Comparison of ENCODE assay signal across 15 cellular contexts in the genomic region with DNA sequence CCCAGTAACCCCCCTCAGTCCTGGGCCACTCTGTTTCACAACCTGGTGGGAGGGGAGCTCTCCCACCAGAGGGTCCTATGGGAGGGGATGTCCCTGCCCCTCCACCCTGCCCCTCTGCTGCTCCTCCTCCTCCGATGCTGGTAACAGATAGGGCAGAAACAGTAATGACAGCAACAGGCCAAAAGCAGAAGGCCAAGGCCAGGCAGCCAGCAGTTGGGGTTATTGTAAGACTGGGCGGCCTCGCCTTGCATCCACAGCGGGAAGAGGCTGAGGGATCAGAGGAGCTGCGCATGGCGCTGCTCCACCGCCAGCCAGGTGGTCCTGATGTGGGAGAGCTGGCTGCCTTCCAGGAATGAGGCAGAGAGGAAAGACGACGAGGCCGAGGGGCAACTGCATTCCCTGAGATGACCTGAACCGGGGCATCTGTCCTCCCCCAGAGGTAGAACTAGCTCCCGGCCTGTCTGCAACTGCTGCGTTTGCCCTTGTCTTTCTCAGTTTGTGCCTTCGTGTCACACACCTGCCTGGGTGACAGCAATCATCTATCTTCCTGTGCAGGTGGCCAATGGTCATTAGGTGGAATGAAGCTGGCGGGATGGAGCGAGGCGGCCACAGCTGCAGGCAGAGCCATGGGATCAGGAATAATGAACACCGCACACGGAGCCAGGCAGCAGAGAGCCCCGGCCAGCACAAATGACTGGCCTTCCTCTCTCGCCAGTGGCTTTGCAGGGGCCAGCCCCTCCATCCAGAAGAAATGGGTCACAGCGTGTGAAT.
"Had no signal": no experiment of that assay in that cellular context is flagged by ENCODE, and none has a peak within 500 bp of the region (broad histone marks: within the 10 kb centered on the region; RNA-seq: fewer than 3 reads in every experiment).

No MANE protein-coding gene starts in this region.

- H3K27me3 ChIP-seq: colonic mucosa, gastrocnemius medialis, heart right ventricle, right atrium auricular region, transverse colon had no signal

- H3K27ac ChIP-seq: colonic mucosa, gastrocnemius medialis, heart right ventricle, right atrium auricular region, transverse colon had no signal

- H3K4me1 ChIP-seq: colonic mucosa, gastrocnemius medialis, heart right ventricle, right atrium auricular region, transverse colon had no signal

- H3K4me3 ChIP-seq: colonic mucosa, gastrocnemius medialis, heart right ventricle, right atrium auricular region, transverse colon had no signal

- H3K36me3 ChIP-seq: colonic mucosa, gastrocnemius medialis, heart right ventricle, right atrium auricular region, transverse colon had no signal

- H3K9me3 ChIP-seq: colonic mucosa, gastrocnemius medialis, heart right ventricle, right atrium auricular region, transverse colon had no signal

- DNase-seq: activated B cell treated with CpG ODN at 0.5 μM for 24 hours; activated CD4-positive, alpha-beta T cell treated with anti-CD3 and anti-CD28 coated beads, Interleukin-2, amount 10 ng/mL, durations not matched to agents 24 days and 14 days; activated CD8-positive, alpha-beta memory T cell treated with anti-CD3 and anti-CD28 coated beads for 24 hours; activated naive CD4-positive, alpha-beta T cell treated with Interleukin-2 at 50 U/mL for 16 hours; activated naive CD8-positive, alpha-beta T cell treated with anti-CD3 and anti-CD28 coated beads, Interleukin-2, amount 50 U/mL, for 24 hours; colonic mucosa; effector CD4-positive, alpha-beta T cell; gastrocnemius medialis; heart right ventricle; kidney; small intestine; T-helper 2 cell; transverse colon had no signal

- ATAC-seq: activated naive CD8-positive, alpha-beta T cell treated with anti-CD3 and anti-CD28 coated beads, Interleukin-2, amount 50 U/mL, for 24 hours; gastrocnemius medialis; stimulated activated memory B cell treated with anti-CD40 and anti-IgM and Interleukin-4, amounts not matched to agents 10 μg/mL and 1 μg/mL and 100 μg/mL, for 72 hours had no signal
